ENCODE assay signal across 8 cellular contexts in the genomic region with DNA sequence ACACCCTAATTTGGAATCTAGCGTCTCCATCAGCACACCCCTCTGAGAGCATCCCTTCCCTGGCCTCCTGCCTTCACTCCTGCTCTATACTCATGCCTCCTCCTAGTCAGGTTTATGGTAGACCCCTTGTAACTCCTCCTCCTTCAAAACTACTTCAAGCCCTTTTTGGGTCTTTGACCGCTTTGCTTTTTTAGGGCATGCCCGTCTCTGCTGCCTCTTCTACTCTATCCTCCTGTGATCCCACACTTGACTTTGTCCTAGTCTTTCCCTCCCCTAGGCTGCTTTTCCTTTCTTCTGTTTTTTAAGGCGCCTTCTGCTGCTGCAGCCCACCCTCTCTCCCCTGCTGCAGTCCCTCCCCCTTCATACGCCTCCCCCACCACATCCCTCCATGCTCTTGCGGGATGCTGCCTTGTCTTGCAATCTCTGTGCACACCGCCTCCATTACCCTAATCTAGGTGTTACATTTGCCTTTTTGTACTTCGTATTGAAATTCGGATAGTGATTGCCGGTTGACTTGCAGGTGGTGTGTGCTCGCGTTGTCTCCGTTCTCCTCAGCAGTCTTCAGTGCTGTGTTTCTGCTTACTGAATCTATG. TPM values are rescaled to one million over a fixed set of nuclear protein-coding genes. Genes with fewer than 3 reads are reported as not detected.
DNase-seq lines count a peak whose midpoint lies in the region; ATAC-seq, FAIRE-seq and TF ChIP-seq lines count a peak whose summit lies in the region.

No MANE protein-coding gene starts in this region.

- no peaks in the 10 kb centered on the region for H3K9me3 Mint-ChIP-seq in HFFc6

- peaks cover 12% of the 10 kb centered on the region for H3K36me3 Mint-ChIP-seq in HFFc6 (ENCODE audit: low read depth)

- no peak for FAIRE-seq in RCC 7860 (lab: Jason Lieb, UNC)

- peaks cover 20% of the 10 kb centered on the region for H4K20me1 ChIP-seq in hepatocyte (ENCODE audit: insufficient read depth, poor library complexity, severe bottlenecking)

- ATAC-seq in HG03378 (IDR thresholded peaks at IDR 0.05; ENCODE audit: unreplicated experiment) (no peak), HG03097 (IDR thresholded peaks at IDR 0.05; ENCODE audit: low FRiP score, unreplicated experiment) (no peak)

- peak overlapping the region; percentile 80 for H3K27ac Mint-ChIP-seq in HFFc6

- H3K4me1 ChIP-seq in hepatocyte (ENCODE audit: insufficient read depth) (peaks cover 27% of the 10 kb centered on the region), spleen (peaks cover 0 to 68% (median 48%) of the 10 kb centered on the region in 6 donors)

- peak overlapping the region; percentile 93 for H3K4me3 Mint-ChIP-seq in HFFc6

- H3K27me3 ChIP-seq in hepatocyte, result no peaks in the 10 kb centered on the region
- H3K27me3 ChIP-seq in spleen (replicated peaks in 1 of 7), result no peaks in the 10 kb centered on the region

- no peaks in the 10 kb centered on the region for H3K36me3 ChIP-seq in hepatocyte (replicated peaks; ENCODE audit: insufficient read depth, low read depth)
- H3K36me3 ChIP-seq in spleen, result peaks cover 0 to 18% (median 0%) of the 10 kb centered on the region in 6 donors

- no peak for TF ChIP-seq POLR2A in spleen (IDR thresholded peaks at IDR 0.05)

- H3K9me3 ChIP-seq in hepatocyte (ENCODE audit: low read depth), result no peaks in the 10 kb centered on the region
- H3K9me3 ChIP-seq in spleen, result no peaks in the 10 kb centered on the region

- H3K9me2 ChIP-seq in hepatocyte (replicated peaks; ENCODE audit: insufficient read depth), result no peaks in the 10 kb centered on the region

- intact Hi-C loops in spleen (cut with DNase I; ENCODE audit: low total_unique reads), result no loop called here

- H3K27ac ChIP-seq in VCaP (peak overlapping the region; percentile 86; the same call in 1 of the 2 replicates), hepatocyte (peak overlapping the region; percentile 96), spleen (peak overlapping the region in 7 of 8 donors; percentile 51 to 100 (median 97))

- H3K4me3 ChIP-seq in hepatocyte (peak overlapping the region; percentile 95), spleen (peak overlapping the region; percentile 95 to 100 (median 98))

- no peak for DNase-seq in HFFc6
- no peak for DNase-seq in hepatocyte (ENCODE audit: low spot score)
- no peak for DNase-seq in spleen
- DNase-seq in RCC 7860 (ENCODE audit: low spot score), result no peak
- DNase-seq in NCI-H510A treated with DMSO at 0.1 percent for 48 hours (lab: John Stamatoyannopoulos, UW), result no peak

- peaks cover 50% of the 10 kb centered on the region for H3K4me1 Mint-ChIP-seq in HFFc6 (ENCODE audit: low read depth)

- whole genome bisulfite sequencing in hepatocyte (ENCODE audit: low lambda C conversion rate, missing lambda C conversion rate), result 12% methylated on average over 11 of the region's 13 CpGs
- 58 to 71% (median 64%) methylated on average over 13 of the region's 13 CpGs for WGBS in spleen, 5 donors

- H3K4me2 ChIP-seq in hepatocyte, result peak overlapping the region; percentile 89

- H3K27me3 Mint-ChIP-seq in HFFc6 (ENCODE audit: insufficient read depth), result no peaks in the 10 kb centered on the region; the same call in 1 of the 2 replicates

- TF ChIP-seq CTCF in HFFc6 (IDR thresholded peaks at IDR 0.05), result no peak
- no peak for TF ChIP-seq CTCF in VCaP (conservative IDR thresholded peaks at IDR 0.05)
- TF ChIP-seq CTCF in hepatocyte (IDR thresholded peaks at IDR 0.05; ENCODE audit: poor library complexity), result no peak
- no peak for TF ChIP-seq CTCF in spleen (IDR thresholded peaks at IDR 0.05 in 8 of 11, conservative IDR thresholded peaks at IDR 0.05 in 3 of 11)

- peaks cover 63% of the 10 kb centered on the region for H3K79me2 ChIP-seq in hepatocyte

- H2AFZ ChIP-seq in hepatocyte, result peak overlapping the region; percentile 93

RNA-seq across cellular contexts. Expression of a gene that starts 1.5 kb away (rescaled TPM):
- total RNA-seq in HFFc6 (2021; fragmentation: NEBNext Ultra II Directional; extraction: Animal tissue kit (Norgen Biotek cat#: 25700)), result 10 to 100 TPM; 29.2 to 31.8 (median 31.0) TPM
- total RNA-seq in hepatocyte (35.1 and 38.7 TPM in 2 replicates), spleen (10 to 100 TPM; 40.4 to 69.6 (median 53.5) TPM)
- polyA plus RNA-seq in hepatocyte (18.2 and 24.0 TPM in 2 replicates), spleen (1 to 10 TPM; 3.1 to 9.0 (median 3.6) TPM)
